In genomic region chr16:4766875-4767628, GRCh38 we compare ENCODE assay signal across 8 cellular contexts. TPM values are rescaled to one million over a fixed set of nuclear protein-coding genes. Genes with fewer than 3 reads are reported as not detected.
A peak's percentile ranks its signal among the peaks of the same experiment; 100 is the strongest.
DNase-seq lines count a peak whose midpoint lies in the region; ATAC-seq and TF ChIP-seq lines count a peak whose summit lies in the region.

ZNF500 (minus strand) TSS chr16:4767162; CDS start chr16:4765978, 1,184 bp downstream.

- peak within 1 kb of the TSS; percentile 84 for H3K27ac ChIP-seq in hepatocyte

- H3K36me3 ChIP-seq in hepatocyte (replicated peaks; ENCODE audit: insufficient read depth, low read depth): no peaks in the 10 kb centered on the region

- TF ChIP-seq CTCF in hepatocyte (IDR thresholded peaks at IDR 0.05; ENCODE audit: poor library complexity): no peak

- H3K9me2 ChIP-seq in hepatocyte (replicated peaks; ENCODE audit: insufficient read depth): no peaks in the 10 kb centered on the region

- H3K79me2 ChIP-seq in hepatocyte: peaks cover 31% of the 10 kb centered on the region

- DNase-seq in NCI-H2081 (lab: John Stamatoyannopoulos, UW) (peak; percentile 96 to 98), T-helper 9 cell (peak; percentile 92), astrocyte of the hippocampus (ENCODE audit: low read depth, low spot score) (peak; percentile 99), hepatocyte (ENCODE audit: low spot score) (peak; percentile 98), renal cortical epithelial cell (ENCODE audit: low read depth) (peak; percentile 88), cortex of kidney (lab: John Stamatoyannopoulos, UW) (no peak)

- 8% methylated on average over 68 of the region's 72 CpGs for WGBS in hepatocyte (ENCODE audit: low lambda C conversion rate, missing lambda C conversion rate)

- H3K27me3 ChIP-seq in hepatocyte: no peaks in the 10 kb centered on the region

- no peaks in the 10 kb centered on the region for H3K9me3 ChIP-seq in hepatocyte (ENCODE audit: low read depth)

- peak; percentile 83 for ATAC-seq in GM18517 (IDR thresholded peaks at IDR 0.05; ENCODE audit: unreplicated experiment)
- ATAC-seq in HG03039 (IDR thresholded peaks at IDR 0.05; ENCODE audit: unreplicated experiment): peak; percentile 72

- H3K4me3 ChIP-seq in hepatocyte: peak within 1 kb of the TSS; percentile 92

- no peaks in the 10 kb centered on the region for H4K20me1 ChIP-seq in hepatocyte (ENCODE audit: insufficient read depth, poor library complexity, severe bottlenecking)

- H3K4me2 ChIP-seq in hepatocyte: peak within 1 kb of the TSS; percentile 89

- H2AFZ ChIP-seq in hepatocyte: peak within 1 kb of the TSS; percentile 89

- no peaks in the 10 kb centered on the region for H3K4me1 ChIP-seq in hepatocyte (ENCODE audit: insufficient read depth)

RNA-seq across cellular contexts. Expression of gene ZNF500, which starts in this region (rescaled TPM):
- total RNA-seq in hepatocyte (8.7 and 10.4 TPM in 2 replicates), renal cortical epithelial cell (7.3 and 11.4 TPM in 2 replicates)
- 10.6 and 13.3 TPM in 2 replicates for polyA plus RNA-seq in hepatocyte
